12 cellular contexts compared by ENCODE assay signal in the genomic region with DNA sequence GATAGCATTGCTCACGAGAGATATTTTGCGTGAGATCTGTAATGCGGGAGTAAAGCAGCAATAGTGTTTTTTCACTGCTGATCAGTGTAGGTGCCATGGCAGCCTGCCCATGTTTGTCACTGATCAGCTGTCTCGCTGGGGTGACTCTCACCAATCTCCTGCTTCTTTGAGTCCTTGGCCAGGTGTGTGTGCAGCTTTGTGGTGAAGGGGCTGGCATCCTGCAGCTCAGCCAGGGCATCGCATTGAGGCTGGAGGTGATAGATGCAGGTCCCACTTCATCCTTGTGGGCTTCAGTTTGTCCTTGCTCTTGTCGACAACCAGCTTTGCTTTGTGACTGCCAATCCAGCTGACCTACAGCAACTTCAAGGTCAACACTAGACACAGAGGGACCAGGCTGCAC.
DNase-seq lines count a peak whose midpoint lies in the region; ATAC-seq and TF ChIP-seq lines count a peak whose summit lies in the region.
"Had no signal": no experiment of that assay in that cellular context is flagged by ENCODE, and none has a peak within 500 bp of the region (broad histone marks: within the 10 kb centered on the region; RNA-seq: fewer than 3 reads in every experiment).

No MANE protein-coding gene starts in this region.

- peak overlapping the region; percentile 6 for H3K27ac Mint-ChIP-seq in CD4-positive, alpha-beta T cell
- H3K27ac Mint-ChIP-seq in activated CD8-positive, alpha-beta T cell treated with anti-CD3 and anti-CD28 coated beads for 36 hours, result peak overlapping the region; percentile 90
- H3K27ac Mint-ChIP-seq in osteocyte (ENCODE audit: unreplicated experiment), result no peak overlapping the region

- H4K8ac ChIP-seq in mesenchymal stem cell (ENCODE audit: low read length), result no peak overlapping the region

- no peaks in the 10 kb centered on the region for H3K27me3 Mint-ChIP-seq in CD4-positive, alpha-beta T cell
- H3K27me3 Mint-ChIP-seq in activated CD8-positive, alpha-beta T cell treated with anti-CD3 and anti-CD28 coated beads for 36 hours, result no peaks in the 10 kb centered on the region
- no peaks in the 10 kb centered on the region for H3K27me3 Mint-ChIP-seq in osteocyte (ENCODE audit: unreplicated experiment)

- H4K20me1 ChIP-seq in DOHH2 (ENCODE audit: control insufficient read depth, insufficient read depth, low read depth, low read length), result no peaks in the 10 kb centered on the region

- no peaks in the 10 kb centered on the region for H3K9me2 ChIP-seq in DOHH2 (replicated peaks; ENCODE audit: control insufficient read depth, low read length)

- no peak overlapping the region for H2AK5ac ChIP-seq in mesenchymal stem cell (ENCODE audit: low read length, severe bottlenecking)

- H3F3A ChIP-seq in DOHH2 (ENCODE audit: control insufficient read depth, insufficient read depth), result peaks cover under 1% of the 10 kb centered on the region; the same call in 1 of the 2 replicates

- no peak overlapping the region for H4K91ac ChIP-seq in mesenchymal stem cell (ENCODE audit: low read length)

- intact Hi-C loops in CD4-positive, alpha-beta T cell (cut with DNase I, micrococcal nuclease), result loop anchor here (5.0 kb wide), 2 partner anchors 119 to 389 kb away; partner anchors contain the start of gene DARS1 (in 1 of the 2)
- intact Hi-C loops in activated CD8-positive, alpha-beta T cell treated with anti-CD3 and anti-CD28 coated beads for 36 hours (cut with micrococcal nuclease), result loop anchor here (5.0 kb wide), 2 partner anchors 74 to 389 kb away; partner anchors contain the start of gene DARS1

- H3K79me1 ChIP-seq in mesenchymal stem cell (replicated peaks; ENCODE audit: low read length, poor library complexity, severe bottlenecking), result no peaks in the 10 kb centered on the region

- peak in 1 of 10 experiments; percentile 13 for DNase-seq in CD4-positive, alpha-beta T cell
- peak; percentile 49 for DNase-seq in activated CD8-positive, alpha-beta T cell treated with anti-CD3 and anti-CD28 coated beads for 36 hours
- DNase-seq in mesenchymal stem cell, result no peak
- DNase-seq in BE2C, result no peak
- no peak for DNase-seq in AML-193 (lab: John Stamatoyannopoulos, UW)
- no peak for DNase-seq in osteocyte (ENCODE audit: extremely low spot score, unreplicated experiment)
- DNase-seq: brain microvascular endothelial cell, Calu3, NCI-H510A treated with DMSO at 0.1 percent for 48 hours, right lobe of liver had no signal

- H3K4me3 ChIP-seq in DOHH2 (ENCODE audit: low read length) (no peak overlapping the region), mesenchymal stem cell (ENCODE audit: insufficient read depth in 1 of 2, low read depth in 1 of 2, low read length in 2 of 2) (no peak overlapping the region), BE2C (ENCODE audit: low read depth, low read length) (no peak overlapping the region)
- H3K4me3 ChIP-seq: gastroesophageal sphincter, right lobe of liver had no signal

- H3K9me3 ChIP-seq in CD4-positive, alpha-beta T cell (ENCODE audit: control insufficient read depth, low read length), result no peaks in the 10 kb centered on the region
- no peaks in the 10 kb centered on the region for H3K9me3 ChIP-seq in DOHH2 (ENCODE audit: control insufficient read depth, insufficient read depth, low read length)
- H3K9me3 ChIP-seq in mesenchymal stem cell (ENCODE audit: control insufficient read depth, low read length), result no peaks in the 10 kb centered on the region
- no peaks in the 10 kb centered on the region for H3K9me3 ChIP-seq in BE2C
- H3K9me3 ChIP-seq: gastroesophageal sphincter, right lobe of liver had no signal

- no peak for TF ChIP-seq CTCF in CD4-positive, alpha-beta T cell (IDR thresholded peaks at IDR 0.05)
- TF ChIP-seq CTCF in DOHH2 (IDR thresholded peaks at IDR 0.05; ENCODE audit: low read depth, low read length, poor library complexity, severe bottlenecking) (no peak), BE2C (IDR thresholded peaks at IDR 0.05; ENCODE audit: low read depth, low read length) (no peak), osteocyte (IDR thresholded peaks at IDR 0.05) (no peak)
- TF ChIP-seq CTCF in activated CD8-positive, alpha-beta T cell treated with anti-CD3 and anti-CD28 coated beads for 36 hours (IDR thresholded peaks at IDR 0.05), result no peak

- 0 out of 2 replicates have a peak overlapping the region, but pooled peaks have one; percentile 5 for H3K4me2 ChIP-seq in DOHH2 (ENCODE audit: low read length)
- no peak overlapping the region for H3K4me2 ChIP-seq in mesenchymal stem cell (ENCODE audit: low read length, poor library complexity, severe bottlenecking)

- H3K36me3 ChIP-seq in DOHH2 (ENCODE audit: control insufficient read depth, low read length), result no peaks in the 10 kb centered on the region
- H3K36me3 ChIP-seq in mesenchymal stem cell (ENCODE audit: control insufficient read depth in 1 of 2, insufficient read depth in 2 of 2, low read depth in 1 of 2, low read length in 2 of 2), result no peaks in the 10 kb centered on the region
- H3K36me3 ChIP-seq in BE2C, result no peaks in the 10 kb centered on the region
- H3K36me3 ChIP-seq: brain microvascular endothelial cell, gastroesophageal sphincter, right lobe of liver had no signal

- no peaks in the 10 kb centered on the region for H3K79me2 ChIP-seq in DOHH2 (ENCODE audit: control insufficient read depth, low read length)

- H3K4me3 Mint-ChIP-seq in CD4-positive, alpha-beta T cell, result no peak overlapping the region
- no peak overlapping the region for H3K4me3 Mint-ChIP-seq in activated CD8-positive, alpha-beta T cell treated with anti-CD3 and anti-CD28 coated beads for 36 hours
- no peak overlapping the region for H3K4me3 Mint-ChIP-seq in osteocyte (ENCODE audit: unreplicated experiment)

- H2AFZ ChIP-seq in mesenchymal stem cell (ENCODE audit: low read depth, low read length), result no peak overlapping the region

- no peak overlapping the region for H3K4ac ChIP-seq in mesenchymal stem cell (ENCODE audit: low read depth in 1 of 2, low read length in 2 of 2)

- peak; percentile 23 for ATAC-seq in CD4-positive, alpha-beta T cell (ENCODE audit: poor library complexity)
- ATAC-seq in activated CD8-positive, alpha-beta T cell treated with anti-CD3 and anti-CD28 coated beads for 36 hours, result peak; percentile 5
- ATAC-seq: gastroesophageal sphincter had no signal

- no peak overlapping the region for H2BK12ac ChIP-seq in mesenchymal stem cell (ENCODE audit: low read length in 2 of 2)

- H3K9me3 Mint-ChIP-seq in CD4-positive, alpha-beta T cell, result no peaks in the 10 kb centered on the region
- H3K9me3 Mint-ChIP-seq in activated CD8-positive, alpha-beta T cell treated with anti-CD3 and anti-CD28 coated beads for 36 hours, result no peaks in the 10 kb centered on the region
- H3K9me3 Mint-ChIP-seq in osteocyte (ENCODE audit: unreplicated experiment), result no peaks in the 10 kb centered on the region

- H2BK120ac ChIP-seq in mesenchymal stem cell (ENCODE audit: low read depth, low read length), result no peak overlapping the region

- H3K4me1 Mint-ChIP-seq in CD4-positive, alpha-beta T cell (ENCODE audit: low read depth), result peaks cover 44% of the 10 kb centered on the region
- peaks cover 55% of the 10 kb centered on the region for H3K4me1 Mint-ChIP-seq in activated CD8-positive, alpha-beta T cell treated with anti-CD3 and anti-CD28 coated beads for 36 hours (ENCODE audit: low read depth)
- no peaks in the 10 kb centered on the region for H3K4me1 Mint-ChIP-seq in osteocyte (ENCODE audit: unreplicated experiment)

- no peak overlapping the region for H3K23ac ChIP-seq in mesenchymal stem cell (ENCODE audit: low read length in 2 of 2)

- peak overlapping the region; percentile 12 for H3K9ac ChIP-seq in mesenchymal stem cell (ENCODE audit: low read length)

- no peak overlapping the region for H2BK5ac ChIP-seq in mesenchymal stem cell (ENCODE audit: low read depth, low read length, poor library complexity, severe bottlenecking)

- H3K14ac ChIP-seq in mesenchymal stem cell (ENCODE audit: low read length in 2 of 2), result no peak overlapping the region

- H3K27ac ChIP-seq in CD4-positive, alpha-beta T cell (ENCODE audit: low read depth, low read length), result no peak overlapping the region
- H3K27ac ChIP-seq in DOHH2 (ENCODE audit: low read depth, low read length), result no peak overlapping the region
- H3K27ac ChIP-seq in mesenchymal stem cell (ENCODE audit: low read length, poor library complexity, severe bottlenecking), result no peak overlapping the region
- H3K27ac ChIP-seq: brain microvascular endothelial cell, gastroesophageal sphincter, right lobe of liver had no signal

- no peaks in the 10 kb centered on the region for H3K27me3 ChIP-seq in CD4-positive, alpha-beta T cell (ENCODE audit: control insufficient read depth, insufficient read depth, low read length)
- no peaks in the 10 kb centered on the region for H3K27me3 ChIP-seq in DOHH2 (ENCODE audit: control insufficient read depth, low read length)
- H3K27me3 ChIP-seq in mesenchymal stem cell (ENCODE audit: control insufficient read depth in 1 of 2, insufficient read depth in 1 of 2, low read length in 2 of 2), result peaks cover 0 to 9% of the 10 kb centered on the region in 2 experiments
- H3K27me3 ChIP-seq in BE2C, result no peaks in the 10 kb centered on the region
- H3K27me3 ChIP-seq: brain microvascular endothelial cell, gastroesophageal sphincter, right lobe of liver had no signal

- no peak overlapping the region for H2BK15ac ChIP-seq in mesenchymal stem cell (ENCODE audit: low read depth, poor library complexity, severe bottlenecking)

- CTCF ChIA-PET in CD4-positive, alpha-beta T cell (lab: Charles Lee), result interaction anchor here (0.9 to 1.0 kb wide), 2 partner anchors 8 to 458 kb away, joined by 3 to 4 read pairs; no protein-coding TSS in a partner anchor
- CTCF ChIA-PET in activated CD8-positive, alpha-beta T cell treated with anti-CD3 and anti-CD28 coated beads for 36 hours (lab: Charles Lee), result interaction anchor here (0.6 to 5.5 kb wide), 12 partner anchors 8 to 502 kb away, joined by 3 to 44 read pairs (median 3); no protein-coding TSS in a partner anchor

- peaks cover 58% of the 10 kb centered on the region for H3K4me1 ChIP-seq in DOHH2 (ENCODE audit: control insufficient read depth, low read length)
- H3K4me1 ChIP-seq in mesenchymal stem cell (ENCODE audit: control insufficient read depth, insufficient read depth, low read depth, low read length), result no peaks in the 10 kb centered on the region
- H3K4me1 ChIP-seq in BE2C, result no peaks in the 10 kb centered on the region
- H3K4me1 ChIP-seq: gastroesophageal sphincter, right lobe of liver had no signal

- H3K36me3 Mint-ChIP-seq in CD4-positive, alpha-beta T cell (ENCODE audit: low read depth), result no peaks in the 10 kb centered on the region
- no peaks in the 10 kb centered on the region for H3K36me3 Mint-ChIP-seq in activated CD8-positive, alpha-beta T cell treated with anti-CD3 and anti-CD28 coated beads for 36 hours (ENCODE audit: low read depth)
- no peaks in the 10 kb centered on the region for H3K36me3 Mint-ChIP-seq in osteocyte (ENCODE audit: unreplicated experiment)

- POLR2A ChIA-PET in CD4-positive, alpha-beta T cell (lab: Charles Lee), result interaction anchor here (0.9 to 1.3 kb wide), 3 partner anchors 253 to 500 kb away, joined by 3 to 4 read pairs (median 4); partner anchors contain the start of gene MCM6
- POLR2A ChIA-PET in activated CD8-positive, alpha-beta T cell treated with anti-CD3 and anti-CD28 coated beads for 36 hours (lab: Charles Lee), result interaction anchor here (0.7 to 1.4 kb wide), 7 partner anchors 13 to 391 kb away, joined by 3 to 6 read pairs (median 3); partner anchors contain the start of gene DARS1

- WGBS in mesenchymal stem cell, result 89% methylated on average over 6 of the region's 6 CpGs

- H3K18ac ChIP-seq in mesenchymal stem cell (ENCODE audit: low read depth in 1 of 2, low read length in 2 of 2), result no peak overlapping the region
